In genomic region chr7:127587663-127588018, GRCh38 we compare ENCODE assay signal across 7 cellular contexts. TPM values are rescaled to one million over a fixed set of nuclear protein-coding genes. Genes with fewer than 3 reads are reported as not detected.
DNase-seq lines count a peak whose midpoint lies in the region; ATAC-seq and TF ChIP-seq lines count a peak whose summit lies in the region.
"Had no signal": no experiment of that assay in that cellular context is flagged by ENCODE, and none has a peak within 500 bp of the region (broad histone marks: within the 10 kb centered on the region; RNA-seq: fewer than 3 reads in every experiment).

No MANE protein-coding gene starts in this region.

- intact Hi-C loops in dorsolateral prefrontal cortex (cut with DNase I), result loop anchor here (2.0 to 10.0 kb wide), 8 partner anchors 63 to 617 kb away; partner anchors contain the start of genes LRRC4 (in 2 of the 2), GRM8 (in 1 of the 2), SND1 (in 1 of the 2) and ZNF800 (in 1 of the 2)

- no peak for TF ChIP-seq CTCF in dorsolateral prefrontal cortex (IDR thresholded peaks at IDR 0.05 in 54 of 56, conservative IDR thresholded peaks at IDR 0.05 in 2 of 56; ENCODE audit: low read depth in 1 of 56, partially characterized antibody in 56 of 56)

- DNase-seq in Jurkat, Clone E6-1 (ENCODE audit: low read depth, low spot score), result no peak
- DNase-seq in dorsolateral prefrontal cortex (no peak), NOMO-1 (lab: John Stamatoyannopoulos, UW; ENCODE audit: unreplicated experiment in 2 of 2) (no peak)

- H3K4me1 ChIP-seq in rectal smooth muscle tissue (ENCODE audit: control insufficient read depth, insufficient read depth, low read length), result peaks cover 31% of the 10 kb centered on the region

- H3K36me3 ChIP-seq in rectal smooth muscle tissue (ENCODE audit: control insufficient read depth, insufficient read depth, low read length), result peaks cover 13% of the 10 kb centered on the region

- peak overlapping the region; percentile 81 for H3K4me3 ChIP-seq in Jurkat, Clone E6-1 (ENCODE audit: low read length)
- peak overlapping the region; percentile 59 to 100 (median 96) for H3K4me3 ChIP-seq in dorsolateral prefrontal cortex
- H3K4me3 ChIP-seq in rectal smooth muscle tissue (ENCODE audit: low read length), result peak overlapping the region; percentile 69

- no peak for ATAC-seq in HG03135 (IDR thresholded peaks at IDR 0.05; ENCODE audit: unreplicated experiment)
- ATAC-seq in HG03460 (IDR thresholded peaks at IDR 0.05; ENCODE audit: unreplicated experiment), result no peak

- H3K27me3 ChIP-seq in dorsolateral prefrontal cortex (no peaks in the 10 kb centered on the region), rectal smooth muscle tissue (ENCODE audit: control insufficient read depth, insufficient read depth, low read length) (no peaks in the 10 kb centered on the region)

- peak overlapping the region; percentile 34 for H3K9ac ChIP-seq in rectal smooth muscle tissue (ENCODE audit: low read length)

- H3K27ac ChIP-seq in dorsolateral prefrontal cortex (peak overlapping the region; percentile 19 to 98 (median 90)), rectal smooth muscle tissue (ENCODE audit: low read depth, low read length) (peak overlapping the region; percentile 95)

RNA-seq across cellular contexts. Expression of gene ARF5, which starts 0.6 kb away (rescaled TPM):
- 215 TPM for polyA plus RNA-seq in Jurkat, Clone E6-1 (2012; ENCODE audit: insufficient read depth, insufficient read length)
- total RNA-seq in dorsolateral prefrontal cortex, result 100 to 1,000 TPM in 111 of 120 experiments, 10 to 100 TPM in 9; 82.0 to 230 (median 161) TPM

RNA-seq across cellular contexts. Expression of gene GCC1, which starts 2.2 kb away (rescaled TPM):
- polyA plus RNA-seq in Jurkat, Clone E6-1 (2012; ENCODE audit: insufficient read depth, insufficient read length), result 11.8 TPM
- total RNA-seq in dorsolateral prefrontal cortex, result 10 to 100 TPM in 118 of 120 experiments, 1 to 10 TPM in 2; 9.6 to 17.6 (median 12.6) TPM

RNA-seq across cellular contexts. Expression of gene FSCN3, which starts 5.9 kb away (rescaled TPM):
- polyA plus RNA-seq in Jurkat, Clone E6-1 (2012; ENCODE audit: insufficient read depth, insufficient read length), result not detected
- 1 to 10 TPM in 80 of 120 experiments, under 1 TPM in 28, not detected in 12; 0.47 to 7.1 (median 1.5) TPM for total RNA-seq in dorsolateral prefrontal cortex

RNA-seq across cellular contexts. Expression of gene PAX4, which starts 30.3 kb away (rescaled TPM):
- polyA plus RNA-seq in Jurkat, Clone E6-1 (2012; ENCODE audit: insufficient read depth, insufficient read length), result not detected
- total RNA-seq in dorsolateral prefrontal cortex, result under 1 TPM in 1 of 120 experiments, not detected in 119; 0.36 TPM
- total RNA-seq: LHCN-M2 had no signal
